8 cellular contexts compared by ENCODE assay signal in genomic region chr15:89089316-89090230, GRCh38. TPM values are rescaled to one million over a fixed set of nuclear protein-coding genes. Genes with fewer than 3 reads are reported as not detected.
DNase-seq lines count a peak whose midpoint lies in the region; ATAC-seq and TF ChIP-seq lines count a peak whose summit lies in the region.

No MANE protein-coding gene starts in this region.

- H3K27me3 ChIP-seq in SJSA1 (replicated peaks): no peaks in the 10 kb centered on the region
- no peaks in the 10 kb centered on the region for H3K27me3 ChIP-seq in spleen (replicated peaks in 1 of 7)

- DNase-seq in HFF-Myc (ENCODE audit: extremely low read depth, low read depth): no peak
- DNase-seq in SJSA1 (ENCODE audit: low read depth in 1 of 2, low spot score in 2 of 2): no peak
- DNase-seq in fibroblast of pulmonary artery (ENCODE audit: low read depth): no peak
- no peak for DNase-seq in spleen
- DNase-seq in mucosa of gallbladder (ENCODE audit: low spot score): no peak
- DNase-seq in activated T-cell treated with anti-CD3 and anti-CD28 coated beads, Interleukin-2, amount 50 U/mL, for 48 hours: no peak
- DNase-seq in midbrain (lab: John Stamatoyannopoulos, UW): no peak

- H3K4me3 ChIP-seq in HFF-Myc (replicated peaks; ENCODE audit: low read depth, low read length) (peak overlapping the region; percentile 75), SJSA1 (peak overlapping the region; percentile 73), fibroblast of pulmonary artery (replicated peaks; ENCODE audit: low read depth, low read length) (peak overlapping the region; percentile 92), spleen (peak overlapping the region; percentile 79 to 94 (median 90))

- ATAC-seq in HG03097 (IDR thresholded peaks at IDR 0.05; ENCODE audit: low FRiP score, unreplicated experiment): no peak

- H3K9me3 ChIP-seq in SJSA1 (replicated peaks) (no peaks in the 10 kb centered on the region), spleen (no peaks in the 10 kb centered on the region)

- no peak for TF ChIP-seq CTCF in HFF-Myc (IDR thresholded peaks at IDR 0.05; ENCODE audit: low read depth, low read length, missing control alignments)
- TF ChIP-seq CTCF in fibroblast of pulmonary artery (IDR thresholded peaks at IDR 0.05; ENCODE audit: low read length, missing control alignments): no peak
- no peak for TF ChIP-seq CTCF in spleen (IDR thresholded peaks at IDR 0.05 in 8 of 11, conservative IDR thresholded peaks at IDR 0.05 in 3 of 11)

- no peak for TF ChIP-seq POLR2A in spleen (IDR thresholded peaks at IDR 0.05)

- peaks cover 30% of the 10 kb centered on the region for H3K4me1 ChIP-seq in SJSA1 (replicated peaks)
- H3K4me1 ChIP-seq in spleen: peaks cover 32 to 77% (median 66%) of the 10 kb centered on the region in 6 donors

- intact Hi-C loops in spleen (cut with DNase I; ENCODE audit: low total_unique reads): no loop called here

- 78 to 89% (median 83%) methylated on average over 5 of the region's 5 CpGs for WGBS in spleen, 5 donors

- H3K36me3 ChIP-seq in SJSA1 (peaks cover 14% of the 10 kb centered on the region), spleen (peaks cover 0 to 12% (median 0%) of the 10 kb centered on the region in 6 donors)

- H3K27ac ChIP-seq in SJSA1 (no peak overlapping the region), spleen (peak overlapping the region; percentile 83 to 95 (median 90))

RNA-seq across cellular contexts. Expression of gene ABHD2, which starts 1.3 kb away (rescaled TPM):
- total RNA-seq in SJSA1 (2014; rRNA removed; shearing (Covaris generic)): 20.9 and 32.6 TPM in 2 replicates
- 100 to 1,000 TPM in 5 of 7 donors, 10 to 100 TPM in 2; 83.9 to 158 (median 123) TPM for total RNA-seq in spleen
- polyA plus RNA-seq in spleen: 1 to 10 TPM; 2.1 to 8.2 (median 3.2) TPM
- 430 TPM for total RNA-seq in mucosa of gallbladder
